In the genomic region with DNA sequence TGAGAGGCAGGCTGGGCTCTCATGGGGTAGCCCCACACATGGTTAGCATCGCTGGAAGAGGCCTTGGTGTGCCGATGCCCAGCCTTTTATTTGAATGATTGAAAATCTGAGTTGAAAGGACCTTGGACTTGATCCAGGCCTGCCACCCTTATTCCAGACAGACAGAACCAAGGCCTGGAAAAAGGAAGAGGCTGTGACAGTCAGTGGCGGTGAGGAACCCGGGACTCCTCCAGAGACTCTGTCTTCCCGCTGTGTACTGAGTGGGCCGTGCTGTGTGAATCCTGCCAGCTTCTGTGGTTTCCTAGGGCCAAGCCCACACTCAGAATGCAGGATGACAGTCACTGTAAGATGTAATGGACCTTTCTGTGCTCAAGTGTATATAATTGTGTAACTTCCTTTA, we compare ENCODE assay signal across 13 cellular contexts.
DNase-seq lines count a peak whose midpoint lies in the region; ATAC-seq and TF ChIP-seq lines count a peak whose summit lies in the region.
"Had no signal": no experiment of that assay in that cellular context is flagged by ENCODE, and none has a peak within 500 bp of the region (broad histone marks: within the 10 kb centered on the region; RNA-seq: fewer than 3 reads in every experiment).

No MANE protein-coding gene starts in this region.

- H3K4me1 ChIP-seq in Loucy (ENCODE audit: insufficient read depth, low read length, poor library complexity, severe bottlenecking) (peaks cover 73% of the 10 kb centered on the region), testis (no peaks in the 10 kb centered on the region)

- 82 to 85% methylated on average over 6 of the region's 6 CpGs for WGBS in testis, 2 donors

- ATAC-seq in activated T-helper 17 cell treated with anti-CD3 and anti-CD28 coated beads, Interleukin-2, amount 50 U/mL, for 72 hours (replicated peaks) = peak; percentile 62
- ATAC-seq in sciatic nerve = peak; percentile 40
- ATAC-seq in GM21825 (IDR thresholded peaks at IDR 0.05; ENCODE audit: unreplicated experiment) = no peak
- ATAC-seq in GM18511 (IDR thresholded peaks at IDR 0.05; ENCODE audit: unreplicated experiment) = no peak
- ATAC-seq: A549, HCT116, psoas muscle had no signal

- H3K27me3 ChIP-seq in Loucy (ENCODE audit: insufficient read depth, low read length, poor library complexity, severe bottlenecking) (no peaks in the 10 kb centered on the region), testis (no peaks in the 10 kb centered on the region)

- DNase-seq in NCI-H345 (lab: John Stamatoyannopoulos, UW) = peak; percentile 28
- no peak for DNase-seq in NCI-H345 treated with DMSO at 0.1 percent for 48 hours (lab: John Stamatoyannopoulos, UW; ENCODE audit: unreplicated experiment)
- no peak for DNase-seq in sciatic nerve (ENCODE audit: low spot score)
- no peak for DNase-seq in testis
- DNase-seq: NCI-H1694 treated with DMSO at 0.1 percent for 48 hours, psoas muscle had no signal

- H3F3A ChIP-seq in Loucy (ENCODE audit: low read depth) = peaks cover 7% of the 10 kb centered on the region; the same call in 1 of the 2 replicates

- H3K4me3 Mint-ChIP-seq in activated T-helper 17 cell treated with anti-CD3 and anti-CD28 coated beads, Interleukin-2, amount 50 U/mL, for 72 hours = peak overlapping the region; percentile 82
- H3K4me3 Mint-ChIP-seq: mesothelial cell of epicardium had no signal

- H3K9me3 ChIP-seq in Loucy (ENCODE audit: insufficient read depth, low read depth, low read length) = no peaks in the 10 kb centered on the region
- H3K9me3 ChIP-seq in testis = no peaks in the 10 kb centered on the region
- H3K9me3 ChIP-seq: A549, psoas muscle had no signal

- H3K9me3 Mint-ChIP-seq in activated T-helper 17 cell treated with anti-CD3 and anti-CD28 coated beads, Interleukin-2, amount 50 U/mL, for 72 hours = no peaks in the 10 kb centered on the region
- H3K9me3 Mint-ChIP-seq: mesothelial cell of epicardium had no signal

- no peak for TF ChIP-seq POLR2A in testis (IDR thresholded peaks at IDR 0.05)

- H3K4me2 ChIP-seq in Loucy (ENCODE audit: low read depth, low read length, poor library complexity, severe bottlenecking) = peak overlapping the region; percentile 80
- H3K4me2 ChIP-seq: A549 had no signal

- H3K36me3 ChIP-seq in Loucy (ENCODE audit: insufficient read depth, low read length) (no peaks in the 10 kb centered on the region), testis (ENCODE audit: low read depth, missing control alignments) (no peaks in the 10 kb centered on the region)

- no peak for TF ChIP-seq CTCF in Loucy (conservative IDR thresholded peaks at IDR 0.05; ENCODE audit: low read length)
- TF ChIP-seq CTCF in testis (IDR thresholded peaks at IDR 0.05) = no peak

- no peaks in the 10 kb centered on the region for H4K20me1 ChIP-seq in Loucy (ENCODE audit: insufficient read depth, low read length, poor library complexity, severe bottlenecking)

- no peak overlapping the region for H3K27ac ChIP-seq in testis

- no peak overlapping the region for H3K4me3 ChIP-seq in Loucy (ENCODE audit: low read length, poor library complexity, severe bottlenecking)
- no peak overlapping the region for H3K4me3 ChIP-seq in testis
- H3K4me3 ChIP-seq: A549, psoas muscle had no signal

- H2AFZ ChIP-seq in Loucy (ENCODE audit: low read length) = no peak overlapping the region

- H3K9ac ChIP-seq in Loucy (ENCODE audit: low read depth, low read length, poor library complexity, severe bottlenecking) = peak overlapping the region; percentile 74

- H3K27ac Mint-ChIP-seq in activated T-helper 17 cell treated with anti-CD3 and anti-CD28 coated beads, Interleukin-2, amount 50 U/mL, for 72 hours = peak overlapping the region; percentile 92
- H3K27ac Mint-ChIP-seq: mesothelial cell of epicardium had no signal

- H3K9me2 ChIP-seq in Loucy (replicated peaks; ENCODE audit: low read depth, low read length) = no peaks in the 10 kb centered on the region

- H3K36me3 Mint-ChIP-seq in activated T-helper 17 cell treated with anti-CD3 and anti-CD28 coated beads, Interleukin-2, amount 50 U/mL, for 72 hours (ENCODE audit: low read depth) = peaks cover 11% of the 10 kb centered on the region
- H3K36me3 Mint-ChIP-seq: mesothelial cell of epicardium had no signal

- peaks cover 55% of the 10 kb centered on the region for H3K4me1 Mint-ChIP-seq in activated T-helper 17 cell treated with anti-CD3 and anti-CD28 coated beads, Interleukin-2, amount 50 U/mL, for 72 hours

- intact Hi-C loops in sciatic nerve (cut with DNase I) (no loop called here), testis (cut with DNase I; ENCODE audit: low total_unique reads) (no loop called here)

- H3K27me3 Mint-ChIP-seq in activated T-helper 17 cell treated with anti-CD3 and anti-CD28 coated beads, Interleukin-2, amount 50 U/mL, for 72 hours = no peaks in the 10 kb centered on the region

- H3K79me2 ChIP-seq in Loucy (ENCODE audit: insufficient read depth, low read length) = peaks cover 37% of the 10 kb centered on the region

Comparison
In these comparisons a context has a peak if more than half of its experiments do, and no peak if none do; other contexts are left out.
1. ATAC-seq: peak in activated T-helper 17 cell treated with anti-CD3 and anti-CD28 coated beads, Interleukin-2, amount 50 U/mL, for 72 hours (single experiment) and sciatic nerve (single experiment); none in GM21825 (single experiment) and GM18511 (single experiment).